Comparison of ENCODE assay signal across 8 cellular contexts in genomic region chr12:101414533-101415119, GRCh38. TPM values are rescaled to one million over a fixed set of nuclear protein-coding genes. Genes with fewer than 3 reads are reported as not detected.
DNase-seq lines count a peak whose midpoint lies in the region; ATAC-seq and TF ChIP-seq lines count a peak whose summit lies in the region.

No MANE protein-coding gene starts in this region.

- no peak for TF ChIP-seq POLR2A in body of pancreas (IDR thresholded peaks at IDR 0.05)

- no peaks in the 10 kb centered on the region for H3K9me3 Mint-ChIP-seq in T-helper 2 cell treated with Interferon-gamma antibody and Interleukin-4, amounts not matched to agents 5 μg/mL and 100 μg/mL, for 36 hours

- no peaks in the 10 kb centered on the region for H3K4me1 Mint-ChIP-seq in T-helper 2 cell treated with Interferon-gamma antibody and Interleukin-4, amounts not matched to agents 5 μg/mL and 100 μg/mL, for 36 hours (ENCODE audit: low read depth)

- H3K9me3 ChIP-seq in heart right ventricle: no peaks in the 10 kb centered on the region
- H3K9me3 ChIP-seq in body of pancreas: no peaks in the 10 kb centered on the region
- H3K9me3 ChIP-seq in upper lobe of right lung: no peaks in the 10 kb centered on the region

- intact Hi-C loops in heart right ventricle (cut with DNase I) (loop anchor here in 7 of 10 donors (2.0 to 10.0 kb wide), 7 partner anchors 330 to 424 kb away; partner anchors contain the start of gene GNPTAB (in 5 of the 7)), left cardiac atrium (cut with DNase I) (loop anchor here in 1 of 2 donors (5.0 to 10.0 kb wide), 2 partner anchors 340 to 418 kb away; partner anchors contain the start of gene GNPTAB), body of pancreas (cut with DNase I) (no loop called here), upper lobe of right lung (cut with DNase I) (no loop called here)

- no peak overlapping the region for H3K4me3 Mint-ChIP-seq in T-helper 2 cell treated with Interferon-gamma antibody and Interleukin-4, amounts not matched to agents 5 μg/mL and 100 μg/mL, for 36 hours

- H3K27ac ChIP-seq in heart right ventricle: no peak overlapping the region
- H3K27ac ChIP-seq in body of pancreas: no peak overlapping the region
- no peak overlapping the region for H3K27ac ChIP-seq in upper lobe of right lung

- H3K4me1 ChIP-seq in heart right ventricle: no peaks in the 10 kb centered on the region
- H3K4me1 ChIP-seq in body of pancreas: no peaks in the 10 kb centered on the region
- no peaks in the 10 kb centered on the region for H3K4me1 ChIP-seq in upper lobe of right lung

- peak in 1 of 2 donors; percentile 30 for DNase-seq in heart right ventricle
- DNase-seq in left cardiac atrium: no peak
- peak; percentile 50 for DNase-seq in NCI-H526 treated with DMSO at 0.1 percent for 48 hours (lab: John Stamatoyannopoulos, UW)
- DNase-seq in body of pancreas: peak; percentile 22 to 59 (median 32)
- no peak for DNase-seq in kidney epithelial cell (ENCODE audit: low read depth)
- DNase-seq in upper lobe of right lung: no peak
- no peak for DNase-seq in T-helper 2 cell treated with Interferon-gamma antibody and Interleukin-4, amounts not matched to agents 5 μg/mL and 100 μg/mL, for 36 hours (ENCODE audit: low spot score)

- H3K36me3 Mint-ChIP-seq in T-helper 2 cell treated with Interferon-gamma antibody and Interleukin-4, amounts not matched to agents 5 μg/mL and 100 μg/mL, for 36 hours (ENCODE audit: low read depth): no peaks in the 10 kb centered on the region

- H3K27ac Mint-ChIP-seq in T-helper 2 cell treated with Interferon-gamma antibody and Interleukin-4, amounts not matched to agents 5 μg/mL and 100 μg/mL, for 36 hours: no peak overlapping the region

- 0 to 1% methylated on average over 2 of the region's 2 CpGs for WGBS in heart right ventricle, 2 donors
- WGBS in body of pancreas, 2 donors: 0 to 2% methylated on average over 2 of the region's 2 CpGs

- TF ChIP-seq CTCF in heart right ventricle (IDR thresholded peaks at IDR 0.05) (peak; percentile 22 to 67 (median 58)), body of pancreas (IDR thresholded peaks at IDR 0.05) (peak in 6 of 7 experiments; percentile 39 to 68 (median 59)), kidney epithelial cell (IDR thresholded peaks at IDR 0.05; ENCODE audit: insufficient read depth, low read length, poor library complexity, severe bottlenecking) (peak; percentile 57), upper lobe of right lung (IDR thresholded peaks at IDR 0.05) (peak; percentile 66)

- H3K27me3 ChIP-seq in heart right ventricle: no peaks in the 10 kb centered on the region
- no peaks in the 10 kb centered on the region for H3K27me3 ChIP-seq in body of pancreas
- H3K27me3 ChIP-seq in kidney epithelial cell (ENCODE audit: control insufficient read depth, insufficient read depth, low read length): no peaks in the 10 kb centered on the region
- no peaks in the 10 kb centered on the region for H3K27me3 ChIP-seq in upper lobe of right lung

- no peaks in the 10 kb centered on the region for H3K36me3 ChIP-seq in heart right ventricle
- H3K36me3 ChIP-seq in body of pancreas (replicated peaks in 1 of 2; ENCODE audit: insufficient read depth in 1 of 2, low read depth in 2 of 2): no peaks in the 10 kb centered on the region
- no peaks in the 10 kb centered on the region for H3K36me3 ChIP-seq in kidney epithelial cell (ENCODE audit: control insufficient read depth, insufficient read depth, low read length)
- H3K36me3 ChIP-seq in upper lobe of right lung: no peaks in the 10 kb centered on the region

- H3K27me3 Mint-ChIP-seq in T-helper 2 cell treated with Interferon-gamma antibody and Interleukin-4, amounts not matched to agents 5 μg/mL and 100 μg/mL, for 36 hours (ENCODE audit: low read depth): peaks cover 20% of the 10 kb centered on the region

- ATAC-seq in heart right ventricle (no peak), left cardiac atrium (no peak), HG03378 (IDR thresholded peaks at IDR 0.05; ENCODE audit: unreplicated experiment) (peak; percentile 59), body of pancreas (peak; percentile 68), upper lobe of right lung (peak; percentile 66)

- H3K4me3 ChIP-seq in heart right ventricle (no peak overlapping the region), body of pancreas (no peak overlapping the region), kidney epithelial cell (ENCODE audit: low read depth, low read length) (no peak overlapping the region), upper lobe of right lung (no peak overlapping the region)

RNA-seq across cellular contexts. Expression of gene ARL1, which starts 7.1 kb away (rescaled TPM):
- 100 to 1,000 TPM in 4 of 10 donors, 10 to 100 TPM in 6; 81.5 to 113 (median 95.5) TPM for total RNA-seq in heart right ventricle
- 10 to 100 TPM; 22.2 to 56.8 TPM for polyA plus RNA-seq in heart right ventricle
- 100 to 1,000 TPM; 110 to 116 TPM for total RNA-seq in left cardiac atrium
- 10 to 100 TPM; 52.4 to 58.7 TPM for total RNA-seq in body of pancreas
- 49.2 and 56.2 TPM in 2 replicates for total RNA-seq in kidney epithelial cell
- 78.9 TPM for total RNA-seq in upper lobe of right lung

Comparison
In these comparisons a context has a peak if more than half of its experiments do, and no peak if none do; other contexts are left out.
1. ATAC-seq: peak in HG03378 (single experiment), body of pancreas (single experiment) and upper lobe of right lung (single experiment); none in heart right ventricle (0 of 8) and left cardiac atrium (0 of 2).
2. DNase-seq: peak in NCI-H526 treated with DMSO at 0.1 percent for 48 hours (single experiment) and body of pancreas (4 of 4); none in left cardiac atrium (single experiment), kidney epithelial cell (single experiment), upper lobe of right lung (single experiment) and T-helper 2 cell treated with Interferon-gamma antibody and Interleukin-4, amounts not matched to agents 5 μg/mL and 100 μg/mL, for 36 hours (single experiment).
3. intact Hi-C loops: an anchor here in heart right ventricle (2.0 to 10.0 kb wide); none called in body of pancreas and upper lobe of right lung.
4. Peak in every context shown above with its lines, with median percentiles within 50 percentile points of each other: CTCF ChIP-seq.